In the genomic region with DNA sequence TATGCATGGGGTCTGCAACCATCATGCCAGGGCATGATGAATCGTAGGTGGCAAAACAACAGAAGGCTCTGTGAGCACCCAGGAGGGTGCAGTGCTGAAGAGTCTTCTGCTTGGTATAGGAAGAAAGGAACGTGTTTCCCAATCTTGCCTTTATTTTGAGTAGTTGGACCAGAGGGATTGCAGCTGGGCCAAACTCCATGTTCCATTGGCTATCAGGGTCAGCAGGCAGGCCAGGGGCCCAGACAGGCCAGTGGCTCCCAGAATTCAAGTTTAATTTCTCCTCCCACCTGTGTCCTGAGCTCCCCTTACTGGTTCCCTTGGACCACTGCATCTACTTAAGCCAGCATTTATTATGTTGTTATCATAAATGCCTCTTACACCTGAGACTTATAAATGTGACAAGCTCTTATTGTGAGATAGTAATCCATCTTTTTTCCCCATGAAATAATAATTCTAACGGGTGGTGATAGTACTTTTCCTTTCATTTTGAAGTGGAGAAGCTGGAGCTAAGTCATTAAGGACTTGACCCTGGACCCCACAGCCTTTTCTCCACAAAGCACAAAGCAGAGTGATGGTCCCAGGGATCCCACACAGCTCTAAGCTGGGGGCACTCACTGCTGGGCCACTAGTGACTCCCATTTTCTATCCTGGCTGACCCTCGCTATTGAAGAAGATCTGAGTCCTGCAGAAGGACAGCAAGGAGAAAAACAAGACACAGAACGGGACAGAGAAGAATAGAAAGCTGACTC, we compare ENCODE assay signal across 8 cellular contexts. TPM values are rescaled to one million over a fixed set of nuclear protein-coding genes. Genes with fewer than 3 reads are reported as not detected.
DNase-seq lines count a peak whose midpoint lies in the region; ATAC-seq and TF ChIP-seq lines count a peak whose summit lies in the region.

No MANE protein-coding gene starts in this region.

- H3K9me3 ChIP-seq in body of pancreas: peaks cover 0 to 6% (median 0%) of the 10 kb centered on the region in 3 donors
- H3K9me3 ChIP-seq in muscle layer of duodenum (ENCODE audit: control insufficient read depth in 1 of 2, low read length in 2 of 2): no peaks in the 10 kb centered on the region

- no peak for TF ChIP-seq POLR2A in body of pancreas (IDR thresholded peaks at IDR 0.05)

- CTCF ChIA-PET in BJ (lab: Yijun Ruan, JAX): interaction anchor here (0.6 to 1.3 kb wide), 5 partner anchors 15 to 1167 kb away, joined by 3 to 5 read pairs (median 4); no protein-coding TSS in a partner anchor

- H3K27ac ChIP-seq in body of pancreas (peak overlapping the region; percentile 74 to 89 (median 82)), muscle layer of duodenum (ENCODE audit: low read length) (peak overlapping the region; percentile 100)

- H3K4me1 ChIP-seq in body of pancreas (peaks cover 22% of the 10 kb centered on the region), muscle layer of duodenum (ENCODE audit: control insufficient read depth in 1 of 2, insufficient read depth in 2 of 2, low read length in 2 of 2) (peaks cover 0 to 28% of the 10 kb centered on the region in 2 donors)

- intact Hi-C loops in body of pancreas (cut with DNase I): no loop called here

- H3K4me3 ChIP-seq in BJ (ENCODE audit: low read depth, low read length): peak overlapping the region; percentile 70
- H3K4me3 ChIP-seq in body of pancreas: no peak overlapping the region
- peak overlapping the region; percentile 82 to 89 for H3K4me3 ChIP-seq in muscle layer of duodenum (ENCODE audit: low read depth in 1 of 2, low read length in 2 of 2)

- peaks cover 9% of the 10 kb centered on the region for H3K36me3 ChIP-seq in BJ (ENCODE audit: control insufficient read depth, insufficient read depth, low read length)
- H3K36me3 ChIP-seq in body of pancreas (replicated peaks in 1 of 2; ENCODE audit: insufficient read depth in 1 of 2, low read depth in 2 of 2): peaks cover 0 to 2% of the 10 kb centered on the region in 2 donors
- H3K36me3 ChIP-seq in muscle layer of duodenum (ENCODE audit: control insufficient read depth in 1 of 2, insufficient read depth in 2 of 2, low read length in 2 of 2): peaks cover 9 to 17% of the 10 kb centered on the region in 2 donors

- POLR2A ChIA-PET in BJ (lab: Charles Lee): interaction anchor here (0.6 to 1.0 kb wide), 2 partner anchors 10 to 71 kb away, joined by 3 to 4 read pairs; no protein-coding TSS in a partner anchor

- ATAC-seq in HG03280 (IDR thresholded peaks at IDR 0.05; ENCODE audit: unreplicated experiment): peak; percentile 2
- no peak for ATAC-seq in body of pancreas

- H3K27me3 ChIP-seq in BJ (ENCODE audit: control insufficient read depth, insufficient read depth, low read length): no peaks in the 10 kb centered on the region
- H3K27me3 ChIP-seq in body of pancreas: no peaks in the 10 kb centered on the region
- H3K27me3 ChIP-seq in muscle layer of duodenum (ENCODE audit: low read depth, low read length): no peaks in the 10 kb centered on the region

- DNase-seq in BJ (ENCODE audit: low read depth): no peak
- DNase-seq in body of pancreas: no peak
- DNase-seq in NCI-H1930 (lab: John Stamatoyannopoulos, UW): no peak
- DNase-seq in activated effector memory CD4-positive, alpha-beta T cell treated with Interleukin-2 at 50 U/mL for 16 hours: no peak
- no peak for DNase-seq in NCI-H2081 treated with DMSO at 0.1 percent for 48 hours (lab: John Stamatoyannopoulos, UW)
- no peak for DNase-seq in AML-193 (lab: John Stamatoyannopoulos, UW)

- WGBS in body of pancreas, 2 donors: 49 to 60% methylated on average over 5 of the region's 5 CpGs

- TF ChIP-seq CTCF in BJ (IDR thresholded peaks at IDR 0.05; ENCODE audit: insufficient read depth, low read depth, low read length) (no peak), body of pancreas (IDR thresholded peaks at IDR 0.05) (peak in 1 of 7 experiments; percentile 4)

RNA-seq across cellular contexts. Expression of a gene that starts 0.8 kb away (rescaled TPM):
- 4.7 and 7.7 TPM in 2 replicates for polyA plus RNA-seq in BJ (2011; rRNA removed)
- 5.7 and 6.0 TPM in 2 replicates for polyA minus RNA-seq in BJ (2011; rRNA and poly(A)+ RNA removed)
- total RNA-seq in body of pancreas: 1 to 10 TPM; 3.9 to 4.0 TPM

RNA-seq across cellular contexts. Expression of a gene that starts 31.3 kb away (rescaled TPM):
- not detected in 2 replicates for polyA plus RNA-seq in BJ (2011; rRNA removed)
- not detected in 2 replicates for polyA minus RNA-seq in BJ (2011; rRNA and poly(A)+ RNA removed)
- total RNA-seq in body of pancreas: not detected

Comparison
In these comparisons a context has a peak if more than half of its experiments do, and no peak if none do; other contexts are left out.
1. H3K4me3 ChIP-seq: peak in BJ (single experiment) and muscle layer of duodenum (2 of 2); none in body of pancreas (0 of 2).